ENCODE assay signal across 8 cellular contexts in genomic region chr15:40942865-40943264, GRCh38. TPM values are rescaled to one million over a fixed set of nuclear protein-coding genes. Genes with fewer than 3 reads are reported as not detected.
DNase-seq lines count a peak whose midpoint lies in the region; ATAC-seq and TF ChIP-seq lines count a peak whose summit lies in the region.
"Had no signal": no experiment of that assay in that cellular context is flagged by ENCODE, and none has a peak within 500 bp of the region (broad histone marks: within the 10 kb centered on the region; RNA-seq: fewer than 3 reads in every experiment).

No MANE protein-coding gene starts in this region.

- peaks cover 18 to 35% (median 25%) of the 10 kb centered on the region in 3 donors for H3K4me1 Mint-ChIP-seq in CD8-positive, alpha-beta memory T cell
- H3K4me1 Mint-ChIP-seq in IgD-negative memory B cell (peaks cover 5 to 24% (median 7%) of the 10 kb centered on the region in 3 donors), osteocyte (ENCODE audit: unreplicated experiment) (peaks cover 24% of the 10 kb centered on the region)

- H3K27ac ChIP-seq in CD8-positive, alpha-beta memory T cell (ENCODE audit: low read depth, low read length), result no peak overlapping the region
- H3K27ac ChIP-seq in breast epithelium, result no peak overlapping the region

- H3K36me3 Mint-ChIP-seq in CD8-positive, alpha-beta memory T cell, result no peaks in the 10 kb centered on the region
- no peaks in the 10 kb centered on the region for H3K36me3 Mint-ChIP-seq in IgD-negative memory B cell
- H3K36me3 Mint-ChIP-seq in osteocyte (ENCODE audit: unreplicated experiment), result no peaks in the 10 kb centered on the region

- CTCF ChIA-PET in CD8-positive, alpha-beta memory T cell (lab: Charles Lee), result interaction anchor here (0.8 to 5.2 kb wide), 13 partner anchors 9 to 262 kb away, joined by 3 to 46 read pairs (median 4); partner anchors contain the start of genes CHAC1 and DLL4

- TF ChIP-seq POLR2A in breast epithelium (IDR thresholded peaks at IDR 0.05), result no peak

- TF ChIP-seq CTCF in breast epithelium (IDR thresholded peaks at IDR 0.05) (no peak), osteocyte (IDR thresholded peaks at IDR 0.05) (no peak)

- no peaks in the 10 kb centered on the region for H3K9me3 Mint-ChIP-seq in CD8-positive, alpha-beta memory T cell
- H3K9me3 Mint-ChIP-seq in IgD-negative memory B cell, result no peaks in the 10 kb centered on the region
- H3K9me3 Mint-ChIP-seq in osteocyte (ENCODE audit: unreplicated experiment), result no peaks in the 10 kb centered on the region

- H3K4me3 ChIP-seq in CD8-positive, alpha-beta memory T cell (ENCODE audit: low read length), result peak overlapping the region; percentile 73
- peak overlapping the region in 2 of 3 donors; percentile 61 to 77 for H3K4me3 ChIP-seq in breast epithelium

- POLR2A ChIA-PET in CD8-positive, alpha-beta memory T cell (lab: Charles Lee), result interaction anchor here (2.5 kb wide), 1 partner anchor 10 kb away, joined by 24 read pairs; the partner anchor contains the start of gene CHAC1

- DNase-seq in CD8-positive, alpha-beta memory T cell, result no peak
- no peak for DNase-seq in breast epithelium (ENCODE audit: low spot score in 2 of 2)
- DNase-seq in osteocyte (ENCODE audit: extremely low spot score, unreplicated experiment), result no peak
- DNase-seq in G401 (ENCODE audit: low spot score), result no peak
- DNase-seq in Ammon's horn (ENCODE audit: low spot score), result no peak
- DNase-seq: T1000 had no signal

- peaks cover 0 to 1% of the 10 kb centered on the region in 2 donors for H3K27me3 Mint-ChIP-seq in CD8-positive, alpha-beta memory T cell
- H3K27me3 Mint-ChIP-seq in IgD-negative memory B cell, result peaks cover 6% of the 10 kb centered on the region
- peaks cover 2% of the 10 kb centered on the region for H3K27me3 Mint-ChIP-seq in osteocyte (ENCODE audit: unreplicated experiment)

- ATAC-seq in GM21723 (IDR thresholded peaks at IDR 0.05; ENCODE audit: unreplicated experiment), result no peak

- H3K27ac Mint-ChIP-seq in CD8-positive, alpha-beta memory T cell, result peak overlapping the region in 7 of 8 donors; percentile 11 to 89 (median 76)
- H3K27ac Mint-ChIP-seq in IgD-negative memory B cell (peak overlapping the region in 1 of 3 donors; percentile 87), osteocyte (ENCODE audit: unreplicated experiment) (no peak overlapping the region)

- in situ Hi-C loops in G401 (cut with HindIII; ENCODE audit: low sequenced_read_pairs), result no loop called here

- no peaks in the 10 kb centered on the region for H3K9me3 ChIP-seq in CD8-positive, alpha-beta memory T cell (ENCODE audit: low read length)
- H3K9me3 ChIP-seq in breast epithelium, result no peaks in the 10 kb centered on the region

- intact Hi-C loops in breast epithelium (cut with DNase I; ENCODE audit: low total_unique reads), result no loop called here

- H3K36me3 ChIP-seq in CD8-positive, alpha-beta memory T cell (ENCODE audit: insufficient read depth, low read length), result no peaks in the 10 kb centered on the region
- no peaks in the 10 kb centered on the region for H3K36me3 ChIP-seq in breast epithelium

- H3K4me3 Mint-ChIP-seq in CD8-positive, alpha-beta memory T cell, result peak overlapping the region; percentile 81 to 88 (median 82)
- H3K4me3 Mint-ChIP-seq in IgD-negative memory B cell, result peak overlapping the region; percentile 75 to 91 (median 82)
- H3K4me3 Mint-ChIP-seq in osteocyte (ENCODE audit: unreplicated experiment), result peak overlapping the region; percentile 54

- no peaks in the 10 kb centered on the region for H3K27me3 ChIP-seq in CD8-positive, alpha-beta memory T cell (ENCODE audit: insufficient read depth, low read length, poor library complexity, severe bottlenecking)
- no peaks in the 10 kb centered on the region for H3K27me3 ChIP-seq in breast epithelium

- peaks cover 29% of the 10 kb centered on the region for H3K4me1 ChIP-seq in CD8-positive, alpha-beta memory T cell (ENCODE audit: insufficient read depth, low read length)
- H3K4me1 ChIP-seq in breast epithelium, result peaks cover 11 to 12% of the 10 kb centered on the region in 2 donors

RNA-seq across cellular contexts. Expression of gene CHAC1, which starts 10.4 kb away (rescaled TPM):
- 10 to 100 TPM; 15.1 to 16.7 TPM for total RNA-seq in CD8-positive, alpha-beta memory T cell
- polyA plus RNA-seq in CD8-positive, alpha-beta memory T cell, result not detected
- polyA plus RNA-seq in IgD-negative memory B cell, result 0.84 TPM
- 10 to 100 TPM in 1 of 3 donors, 1 to 10 TPM in 1, under 1 TPM in 1; 0.32 to 11.9 (median 2.9) TPM for total RNA-seq in breast epithelium
- total RNA-seq in osteocyte, result 33.3 and 39.3 TPM in 2 replicates
- total RNA-seq in G401 (2014; rRNA removed; shearing (Covaris generic)), result 12.4 and 12.9 TPM in 2 replicates

RNA-seq across cellular contexts. Expression of gene DLL4, which starts 13.7 kb away (rescaled TPM):
- total RNA-seq in CD8-positive, alpha-beta memory T cell, result not detected
- polyA plus RNA-seq in CD8-positive, alpha-beta memory T cell, result not detected
- not detected for polyA plus RNA-seq in IgD-negative memory B cell
- total RNA-seq in breast epithelium (10 to 100 TPM in 1 of 3 donors, 1 to 10 TPM in 2; 3.5 to 10.5 (median 5.0) TPM), osteocyte (0.39 and 0.54 TPM in 2 replicates)
- total RNA-seq in G401 (2014; rRNA removed; shearing (Covaris generic)), result 0.20 and 0.62 TPM in 2 replicates

RNA-seq across cellular contexts. Expression of gene VPS18, which starts 48.6 kb away (rescaled TPM):
- 10 to 100 TPM; 17.2 to 17.8 TPM for total RNA-seq in CD8-positive, alpha-beta memory T cell
- polyA plus RNA-seq in CD8-positive, alpha-beta memory T cell, result 23.0 TPM
- 27.0 TPM for polyA plus RNA-seq in IgD-negative memory B cell
- total RNA-seq in breast epithelium (10 to 100 TPM; 23.2 to 25.0 (median 23.9) TPM), osteocyte (36.7 and 40.5 TPM in 2 replicates)
- 51.4 and 57.3 TPM in 2 replicates for total RNA-seq in G401 (2014; rRNA removed; shearing (Covaris generic))
